ENCODE assay signal across 8 cellular contexts in genomic region chr20:64079273-64080012, GRCh38. TPM values are rescaled to one million over a fixed set of nuclear protein-coding genes. Genes with fewer than 3 reads are reported as not detected.
DNase-seq lines count a peak whose midpoint lies in the region; ATAC-seq lines count a peak whose summit lies in the region.

RGS19 (minus strand) TSS chr20:64079518; CDS start chr20:64076886, 2,632 bp downstream.

- peak within 1 kb of the TSS; percentile 91 for H3K4me2 ChIP-seq in mesenchymal stem cell (ENCODE audit: low read length, poor library complexity, severe bottlenecking)

- peak; percentile 39 for ATAC-seq in HG02973 (IDR thresholded peaks at IDR 0.05; ENCODE audit: unreplicated experiment)

- no peak within 1 kb of the TSS for H2AK5ac ChIP-seq in mesenchymal stem cell (ENCODE audit: low read length, severe bottlenecking)

- peak within 1 kb of the TSS; percentile 81 to 95 for H3K18ac ChIP-seq in mesenchymal stem cell (ENCODE audit: low read depth in 1 of 2, low read length in 2 of 2)

- DNase-seq in NCI-H1436 (lab: John Stamatoyannopoulos, UW) (peak; percentile 56), NCI-H1436 treated with DMSO at 0.1 percent for 48 hours (lab: John Stamatoyannopoulos, UW) (no peak), NOMO-1 (lab: John Stamatoyannopoulos, UW; ENCODE audit: unreplicated experiment in 2 of 2) (peak; percentile 88 to 98), mesenchymal stem cell (no peak)
- DNase-seq in stimulated activated CD8-positive, alpha-beta memory T cell treated with anti-CD3 and anti-CD28 coated beads, Interleukin-4, amount 100 ng/mL, for 24 hours (ENCODE audit: low read depth) = peak; percentile 58

- H3K27me3 ChIP-seq in endocrine pancreas (ENCODE audit: control insufficient read depth, insufficient read depth, low read length) (no peaks in the 10 kb centered on the region), mesenchymal stem cell (ENCODE audit: control insufficient read depth in 1 of 2, insufficient read depth in 1 of 2, low read length in 2 of 2) (peaks cover 3 to 28% of the 10 kb centered on the region in 2 experiments)

- H3K9me3 ChIP-seq in endocrine pancreas (ENCODE audit: control insufficient read depth, low read length) = no peaks in the 10 kb centered on the region
- no peaks in the 10 kb centered on the region for H3K9me3 ChIP-seq in mesenchymal stem cell (ENCODE audit: control insufficient read depth, low read length)

- H3K4me3 ChIP-seq in endocrine pancreas (ENCODE audit: control insufficient read depth, insufficient read depth, low read length) = no peak within 1 kb of the TSS
- peak within 1 kb of the TSS; percentile 76 to 83 for H3K4me3 ChIP-seq in mesenchymal stem cell (ENCODE audit: insufficient read depth in 1 of 2, low read depth in 1 of 2, low read length in 2 of 2)

- peak within 1 kb of the TSS; percentile 73 for H4K8ac ChIP-seq in mesenchymal stem cell (ENCODE audit: low read length)

- H3K36me3 ChIP-seq in endocrine pancreas (ENCODE audit: control insufficient read depth, insufficient read depth, low read length) (no peaks in the 10 kb centered on the region), mesenchymal stem cell (ENCODE audit: control insufficient read depth in 1 of 2, insufficient read depth in 2 of 2, low read depth in 1 of 2, low read length in 2 of 2) (peaks cover 0 to 24% of the 10 kb centered on the region in 2 experiments)

- peak within 1 kb of the TSS in 1 of 2 experiments; percentile 44 for H3K14ac ChIP-seq in mesenchymal stem cell (ENCODE audit: low read length in 2 of 2)

- WGBS in mesenchymal stem cell = 1% methylated on average over 40 of the region's 73 CpGs

- peak within 1 kb of the TSS; percentile 29 for H2AFZ ChIP-seq in mesenchymal stem cell (ENCODE audit: low read depth, low read length)

- H3K27ac ChIP-seq in mesenchymal stem cell (ENCODE audit: low read length, poor library complexity, severe bottlenecking) = peak within 1 kb of the TSS; percentile 5

- H3K23ac ChIP-seq in mesenchymal stem cell (ENCODE audit: low read length in 2 of 2) = peak within 1 kb of the TSS in 1 of 2 experiments; percentile 35

- H2BK15ac ChIP-seq in mesenchymal stem cell (ENCODE audit: low read depth, poor library complexity, severe bottlenecking) = peak within 1 kb of the TSS; percentile 1

- peaks cover 24% of the 10 kb centered on the region for H3K79me1 ChIP-seq in mesenchymal stem cell (replicated peaks; ENCODE audit: low read length, poor library complexity, severe bottlenecking)

- H2BK5ac ChIP-seq in mesenchymal stem cell (ENCODE audit: low read depth, low read length, poor library complexity, severe bottlenecking) = peak within 1 kb of the TSS; percentile 24

- H4K91ac ChIP-seq in mesenchymal stem cell (ENCODE audit: low read length) = peak within 1 kb of the TSS; percentile 84

- H2BK12ac ChIP-seq in mesenchymal stem cell (ENCODE audit: low read length in 2 of 2) = peak within 1 kb of the TSS; percentile 29 to 43

- peak within 1 kb of the TSS; percentile 45 to 92 for H3K4ac ChIP-seq in mesenchymal stem cell (ENCODE audit: low read depth in 1 of 2, low read length in 2 of 2)

- H2BK120ac ChIP-seq in mesenchymal stem cell (ENCODE audit: low read depth, low read length) = peak within 1 kb of the TSS; percentile 88

- POLR2A ChIA-PET in activated CD8-positive, alpha-beta memory T cell treated with anti-CD3 and anti-CD28 coated beads for 36 hours (lab: Charles Lee) = interaction anchor here (0.8 to 1.2 kb wide), 3 partner anchors 10 to 41 kb away, joined by 3 to 6 read pairs (median 4); partner anchors contain the start of gene TCEA2

- CTCF ChIA-PET in activated CD8-positive, alpha-beta memory T cell treated with anti-CD3 and anti-CD28 coated beads for 36 hours (lab: Charles Lee) = interaction anchor here (0.6 to 3.6 kb wide), 7 partner anchors 10 to 438 kb away, joined by 3 to 15 read pairs (median 6); partner anchors contain the start of gene PRPF6

- peak within 1 kb of the TSS; percentile 72 for H3K9ac ChIP-seq in endocrine pancreas (ENCODE audit: control insufficient read depth, insufficient read depth, low read length)
- peak within 1 kb of the TSS; percentile 83 for H3K9ac ChIP-seq in mesenchymal stem cell (ENCODE audit: low read length)

- no peaks in the 10 kb centered on the region for H3K4me1 ChIP-seq in endocrine pancreas (ENCODE audit: control insufficient read depth, insufficient read depth, low read length)
- H3K4me1 ChIP-seq in mesenchymal stem cell (ENCODE audit: control insufficient read depth, insufficient read depth, low read depth, low read length) = peaks cover 46% of the 10 kb centered on the region

RNA-seq across cellular contexts. Expression of gene RGS19, which starts in this region (rescaled TPM):
- total RNA-seq in activated CD8-positive, alpha-beta memory T cell treated with anti-CD3 and anti-CD28 coated beads for 36 hours = 10 to 100 TPM; 37.8 to 42.2 TPM
- 11.6 TPM for polyA plus RNA-seq in mesenchymal stem cell (2013, experiment 1 of 2)
- polyA plus RNA-seq in mesenchymal stem cell (2013, experiment 2 of 2) = 13.4 TPM

Comparison
In these comparisons a context has a peak if more than half of its experiments do, and no peak if none do; other contexts are left out.
1. DNase-seq: peak in NCI-H1436 (single experiment), NOMO-1 (2 of 2) and stimulated activated CD8-positive, alpha-beta memory T cell treated with anti-CD3 and anti-CD28 coated beads, Interleukin-4, amount 100 ng/mL, for 24 hours (single experiment); none in NCI-H1436 treated with DMSO at 0.1 percent for 48 hours (single experiment) and mesenchymal stem cell (single experiment).